Comparison of ENCODE assay signal across 2 cellular contexts in the genomic region with DNA sequence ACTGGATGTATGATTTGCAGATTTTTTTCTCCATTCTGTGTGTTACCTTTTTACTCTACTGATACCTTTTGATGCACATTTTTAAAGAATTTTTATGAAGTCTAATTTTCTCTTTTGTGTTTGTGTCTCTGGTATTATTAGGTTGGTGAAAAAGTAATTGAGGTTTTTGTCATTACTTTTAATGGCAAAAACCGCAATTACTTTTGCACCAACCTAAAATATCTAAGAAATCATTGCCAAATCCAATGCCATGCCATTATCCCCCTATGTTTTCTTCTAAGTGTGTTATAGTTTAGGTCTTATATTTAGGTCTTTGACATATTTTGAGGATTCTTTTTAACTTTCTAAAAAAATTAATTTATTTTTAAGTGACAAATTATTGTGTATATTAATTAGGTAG.
TF ChIP-seq lines count a peak whose summit lies in the region.

No MANE protein-coding gene starts in this region.

TF ChIP-seq in HepG2, 621 proteins besides CTCF, POLR2A, EP300 and RAD21:
- TF ChIP-seq, protein P1, sequence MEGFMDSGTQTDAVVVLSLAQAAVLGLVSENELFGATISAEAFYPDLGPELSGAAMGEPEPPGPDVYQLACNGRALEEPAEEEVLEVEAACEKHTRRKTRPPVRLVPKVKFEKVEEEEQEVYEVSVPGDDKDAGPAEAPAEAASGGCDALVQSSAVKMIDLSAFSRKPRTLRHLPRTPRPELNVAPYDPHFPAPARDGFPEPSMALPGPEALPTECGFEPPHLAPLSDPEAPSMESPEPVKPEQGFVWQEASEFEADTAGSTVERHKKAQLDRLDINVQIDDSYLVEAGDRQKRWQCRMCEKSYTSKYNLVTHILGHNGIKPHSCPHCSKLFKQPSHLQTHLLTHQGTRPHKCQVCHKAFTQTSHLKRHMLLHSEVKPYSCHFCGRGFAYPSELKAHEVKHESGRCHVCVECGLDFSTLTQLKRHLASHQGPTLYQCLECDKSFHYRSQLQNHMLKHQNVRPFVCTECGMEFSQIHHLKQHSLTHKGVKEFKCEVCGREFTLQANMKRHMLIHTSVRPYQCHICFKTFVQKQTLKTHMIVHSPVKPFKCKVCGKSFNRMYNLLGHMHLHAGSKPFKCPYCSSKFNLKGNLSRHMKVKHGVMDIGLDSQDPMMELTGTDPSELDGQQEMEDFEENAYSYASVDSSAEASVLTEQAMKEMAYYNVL (CRISPR knock-in tag; IDR thresholded peaks at IDR 0.05; ENCODE audit: borderline replicate concordance), result no peak
- TF ChIP-seq, protein P2, sequence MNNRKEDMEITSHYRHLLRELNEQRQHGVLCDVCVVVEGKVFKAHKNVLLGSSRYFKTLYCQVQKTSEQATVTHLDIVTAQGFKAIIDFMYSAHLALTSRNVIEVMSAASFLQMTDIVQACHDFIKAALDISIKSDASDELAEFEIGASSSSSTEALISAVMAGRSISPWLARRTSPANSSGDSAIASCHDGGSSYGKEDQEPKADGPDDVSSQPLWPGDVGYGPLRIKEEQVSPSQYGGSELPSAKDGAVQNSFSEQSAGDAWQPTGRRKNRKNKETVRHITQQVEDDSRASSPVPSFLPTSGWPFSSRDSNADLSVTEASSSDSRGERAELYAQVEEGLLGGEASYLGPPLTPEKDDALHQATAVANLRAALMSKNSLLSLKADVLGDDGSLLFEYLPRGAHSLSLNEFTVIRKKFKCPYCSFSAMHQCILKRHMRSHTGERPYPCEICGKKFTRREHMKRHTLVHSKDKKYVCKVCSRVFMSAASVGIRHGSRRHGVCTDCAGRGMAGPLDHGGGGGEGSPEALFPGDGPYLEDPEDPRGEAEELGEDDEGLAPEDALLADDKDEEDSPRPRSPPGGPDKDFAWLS (CRISPR knock-in tag; IDR thresholded peaks at IDR 0.05; ENCODE audit: borderline replicate concordance), result no peak
- no peak for TF ChIP-seq MZF1 (CRISPR knock-in tag; IDR thresholded peaks at IDR 0.05; ENCODE audit: borderline replicate concordance)
- TF ChIP-seq, protein P3, sequence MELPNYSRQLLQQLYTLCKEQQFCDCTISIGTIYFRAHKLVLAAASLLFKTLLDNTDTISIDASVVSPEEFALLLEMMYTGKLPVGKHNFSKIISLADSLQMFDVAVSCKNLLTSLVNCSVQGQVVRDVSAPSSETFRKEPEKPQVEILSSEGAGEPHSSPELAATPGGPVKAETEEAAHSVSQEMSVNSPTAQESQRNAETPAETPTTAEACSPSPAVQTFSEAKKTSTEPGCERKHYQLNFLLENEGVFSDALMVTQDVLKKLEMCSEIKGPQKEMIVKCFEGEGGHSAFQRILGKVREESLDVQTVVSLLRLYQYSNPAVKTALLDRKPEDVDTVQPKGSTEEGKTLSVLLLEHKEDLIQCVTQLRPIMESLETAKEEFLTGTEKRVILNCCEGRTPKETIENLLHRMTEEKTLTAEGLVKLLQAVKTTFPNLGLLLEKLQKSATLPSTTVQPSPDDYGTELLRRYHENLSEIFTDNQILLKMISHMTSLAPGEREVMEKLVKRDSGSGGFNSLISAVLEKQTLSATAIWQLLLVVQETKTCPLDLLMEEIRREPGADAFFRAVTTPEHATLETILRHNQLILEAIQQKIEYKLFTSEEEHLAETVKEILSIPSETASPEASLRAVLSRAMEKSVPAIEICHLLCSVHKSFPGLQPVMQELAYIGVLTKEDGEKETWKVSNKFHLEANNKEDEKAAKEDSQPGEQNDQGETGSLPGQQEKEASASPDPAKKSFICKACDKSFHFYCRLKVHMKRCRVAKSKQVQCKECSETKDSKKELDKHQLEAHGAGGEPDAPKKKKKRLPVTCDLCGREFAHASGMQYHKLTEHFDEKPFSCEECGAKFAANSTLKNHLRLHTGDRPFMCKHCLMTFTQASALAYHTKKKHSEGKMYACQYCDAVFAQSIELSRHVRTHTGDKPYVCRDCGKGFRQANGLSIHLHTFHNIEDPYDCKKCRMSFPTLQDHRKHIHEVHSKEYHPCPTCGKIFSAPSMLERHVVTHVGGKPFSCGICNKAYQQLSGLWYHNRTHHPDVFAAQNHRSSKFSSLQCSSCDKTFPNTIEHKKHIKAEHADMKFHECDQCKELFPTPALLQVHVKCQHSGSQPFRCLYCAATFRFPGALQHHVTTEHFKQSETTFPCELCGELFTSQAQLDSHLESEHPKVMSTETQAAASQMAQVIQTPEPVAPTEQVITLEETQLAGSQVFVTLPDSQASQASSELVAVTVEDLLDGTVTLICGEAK (IDR thresholded peaks at IDR 0.05), result peak; percentile 86
- TF ChIP-seq, protein P3 (CRISPR knock-in tag; IDR thresholded peaks at IDR 0.05), result no peak

TF ChIP-seq in K562, 482 proteins besides CTCF, POLR2A, EP300 and RAD21:
- no peak for TF ChIP-seq CREB1 (IDR thresholded peaks at IDR 0.05)
- no peak for TF ChIP-seq CREB1 (CRISPR knock-in tag; IDR thresholded peaks at IDR 0.05)
- TF ChIP-seq, protein P3 (IDR thresholded peaks at IDR 0.05), result 0 out of 2 replicates have a peak, but pooled peaks have one; percentile 39
- TF ChIP-seq, protein P3 (CRISPR knock-in tag; IDR thresholded peaks at IDR 0.05), result no peak
